14 cellular contexts compared by ENCODE assay signal in genomic region chr6:139853302-139853992, GRCh38.
DNase-seq lines count a peak whose midpoint lies in the region; ATAC-seq and TF ChIP-seq lines count a peak whose summit lies in the region.
"Had no signal": no experiment of that assay in that cellular context is flagged by ENCODE, and none has a peak within 500 bp of the region (broad histone marks: within the 10 kb centered on the region; RNA-seq: fewer than 3 reads in every experiment).

No MANE protein-coding gene starts in this region.

- no peak overlapping the region for H3K9ac ChIP-seq in fibroblast of lung (ENCODE audit: insufficient read depth, low read length)

- TF ChIP-seq CTCF in AG10803 (conservative IDR thresholded peaks at IDR 0.05; ENCODE audit: low read length) (no peak), fibroblast of lung (conservative IDR thresholded peaks at IDR 0.05 in 1 of 2, IDR thresholded peaks at IDR 0.05 in 1 of 2; ENCODE audit: low read depth in 1 of 2, low read length in 2 of 2) (no peak)

- no peak overlapping the region for H3K4me2 ChIP-seq in fibroblast of lung (ENCODE audit: extremely low read depth, insufficient read depth, low read length)

- H2AFZ ChIP-seq in fibroblast of lung (ENCODE audit: low read length), result no peak overlapping the region

- H3K27me3 ChIP-seq in fibroblast of lung (ENCODE audit: control insufficient read depth, insufficient read depth, low read length), result no peaks in the 10 kb centered on the region
- H3K27me3 ChIP-seq: cardiac muscle cell had no signal

- no peaks in the 10 kb centered on the region for H3K9me3 ChIP-seq in fibroblast of lung (ENCODE audit: control insufficient read depth, insufficient read depth, low read depth, low read length)

- no peaks in the 10 kb centered on the region for H4K20me1 ChIP-seq in fibroblast of lung (ENCODE audit: control insufficient read depth, extremely low read depth, insufficient read depth, low read length)

- no peaks in the 10 kb centered on the region for H3K79me2 ChIP-seq in fibroblast of lung (ENCODE audit: control insufficient read depth, insufficient read depth, low read length)

- H3K4me1 ChIP-seq in fibroblast of lung (ENCODE audit: control insufficient read depth, extremely low read depth, insufficient read depth, low read length), result peaks cover 12% of the 10 kb centered on the region

- H3K4me3 ChIP-seq in AG10803 (ENCODE audit: low read length) (no peak overlapping the region), fibroblast of lung (replicated peaks in 1 of 4; ENCODE audit: control extremely low read depth in 1 of 4, insufficient read depth in 1 of 4, low read depth in 3 of 4, low read length in 4 of 4) (no peak overlapping the region)
- H3K4me3 ChIP-seq: cardiac muscle cell had no signal

- peak overlapping the region; percentile 46 for H3K27ac ChIP-seq in fibroblast of lung (ENCODE audit: insufficient read depth, low read length)
- H3K27ac ChIP-seq: cardiac muscle cell had no signal

- H3K36me3 ChIP-seq in fibroblast of lung (ENCODE audit: control insufficient read depth, insufficient read depth, low read length), result no peaks in the 10 kb centered on the region
- H3K36me3 ChIP-seq: cardiac muscle cell had no signal

- no peak for ATAC-seq in HG02840 (IDR thresholded peaks at IDR 0.05; ENCODE audit: low FRiP score, unreplicated experiment)
- ATAC-seq in GM18519 (IDR thresholded peaks at IDR 0.05; ENCODE audit: low FRiP score, unreplicated experiment), result no peak
- ATAC-seq: activated CD4-positive, CD25-positive, alpha-beta regulatory T cell treated with anti-CD3 and anti-CD28 coated beads, Interleukin-2, amount 50 U/mL, for 24 hours; esophagus mucosa; SK-N-SH treated with all-trans-retinoic acid at 6 μM for 48 hours had no signal

- DNase-seq in AG10803 (ENCODE audit: low read depth), result peak; percentile 69
- peak; percentile 41 for DNase-seq in LHCN-M2 (ENCODE audit: low read depth)
- peak in 1 of 2 donors; percentile 55 for DNase-seq in fibroblast of lung (ENCODE audit: low read depth in 2 of 2)
- DNase-seq in myocyte (ENCODE audit: low read depth), result peak; percentile 17
- DNase-seq in DMS 273 (lab: John Stamatoyannopoulos, UW; ENCODE audit: unreplicated experiment), result no peak
- DNase-seq in activated CD4-positive, alpha-beta T cell treated with anti-CD3 and anti-CD28 coated beads for 4 hours, result no peak
- DNase-seq: NCI-H1417 treated with DMSO at 0.1 percent for 48 hours, nucleus accumbens had no signal

Comparison
In these comparisons a context has a peak if more than half of its experiments do, and no peak if none do; other contexts are left out.
1. DNase-seq: peak in AG10803 (single experiment), LHCN-M2 (single experiment) and myocyte (single experiment); none in DMS 273 (single experiment) and activated CD4-positive, alpha-beta T cell treated with anti-CD3 and anti-CD28 coated beads for 4 hours (0 of 2).